ENCODE assay signal across 19 cellular contexts in genomic region chr2:173240083-173240482, GRCh38.
DNase-seq lines count a peak whose midpoint lies in the region; ATAC-seq, FAIRE-seq and TF ChIP-seq lines count a peak whose summit lies in the region.
"Had no signal": no experiment of that assay in that cellular context is flagged by ENCODE, and none has a peak within 500 bp of the region (broad histone marks: within the 10 kb centered on the region; RNA-seq: fewer than 3 reads in every experiment).

No MANE protein-coding gene starts in this region.

- POLR2A ChIA-PET in GM12878 (lab: Charles Lee): no interaction called here

- no peak for TF ChIP-seq CTCF in GM12878 (IDR thresholded peaks at IDR 0.05 in 2 of 3, conservative IDR thresholded peaks at IDR 0.05 in 1 of 3; ENCODE audit: control insufficient read depth in 2 of 3, extremely low read depth in 1 of 3, insufficient read depth in 1 of 3, low read depth in 3 of 3, low read length in 3 of 3)
- no peak for TF ChIP-seq CTCF in gastrocnemius medialis (IDR thresholded peaks at IDR 0.05 in 4 of 5, conservative IDR thresholded peaks at IDR 0.05 in 1 of 5)

- SMC1A ChIA-PET in GM12878 (lab: Charles Lee; ENCODE audit: uncharacterized antibody, unreplicated experiment): interaction anchor here (0.6 kb wide), 1 partner anchor 38 kb away, joined by 3 read pairs; no protein-coding TSS in a partner anchor

- H3K36me3 ChIP-seq in GM12878 (ENCODE audit: control insufficient read depth in 2 of 2, insufficient read depth in 2 of 2, low read length in 1 of 2): no peaks in the 10 kb centered on the region
- peaks cover 0 to 15% of the 10 kb centered on the region in 2 donors for H3K36me3 ChIP-seq in gastrocnemius medialis

- H3K9ac ChIP-seq in GM12878 (ENCODE audit: control insufficient read depth, insufficient read depth, low read length): no peak overlapping the region

- no peak overlapping the region for H2AFZ ChIP-seq in GM12878 (ENCODE audit: control insufficient read depth, low read depth, low read length)

- intact Hi-C loops in GM12878 (cut with micrococcal nuclease; ENCODE audit: unreplicated experiment): loop anchor here (5.0 kb wide), 1 partner anchor 117 kb away; no protein-coding TSS in a partner anchor
- intact Hi-C loops in gastrocnemius medialis (cut with DNase I; ENCODE audit: low total_unique reads): no loop called here

- peaks cover 9% of the 10 kb centered on the region for H3K27me3 Mint-ChIP-seq in activated T-cell treated with anti-CD3 and anti-CD28 coated beads, Interleukin-2, amount 50 U/mL, for 72 hours (ENCODE audit: low read depth)
- no peaks in the 10 kb centered on the region for H3K27me3 Mint-ChIP-seq in activated naive CD8-positive, alpha-beta T cell treated with anti-CD3 and anti-CD28 coated beads, Interleukin-2, amount 50 U/mL, for 24 hours

- peak overlapping the region; percentile 39 for H3K4me2 ChIP-seq in GM12878 (ENCODE audit: control insufficient read depth, insufficient read depth)

- no peak for FAIRE-seq in GM12878 (lab: Jason Lieb, UNC)
- FAIRE-seq: A204.1, urothelium cell line had no signal

- RAD21 ChIA-PET in GM12878 (lab: Charles Lee; ENCODE audit: unreplicated experiment): no interaction called here

- ATAC-seq in activated T-cell treated with anti-CD3 and anti-CD28 coated beads, Interleukin-2, amount 50 U/mL, for 72 hours (replicated peaks in 1 of 2): peak; percentile 27 to 32
- peak; percentile 15 for ATAC-seq in GM21717 (IDR thresholded peaks at IDR 0.05; ENCODE audit: unreplicated experiment)
- peak; percentile 16 for ATAC-seq in HG03039 (IDR thresholded peaks at IDR 0.05; ENCODE audit: unreplicated experiment)
- ATAC-seq in GM12878: peak; percentile 54
- ATAC-seq in gastrocnemius medialis: no peak
- ATAC-seq in activated naive CD8-positive, alpha-beta T cell treated with anti-CD3 and anti-CD28 coated beads, Interleukin-2, amount 50 U/mL, for 24 hours: no peak

- no peak for DNase-seq in activated T-cell treated with anti-CD3 and anti-CD28 coated beads, Interleukin-2, amount 50 U/mL, for 72 hours
- DNase-seq in activated T-cell treated with anti-CD3 and anti-CD28 coated beads, Interleukin-2, amount 50 U/mL, for 1 hour: no peak
- DNase-seq in GM12878 (ENCODE audit: low read depth, low spot score) (no peak), gastrocnemius medialis (no peak), H4 (ENCODE audit: low spot score) (no peak)
- DNase-seq in activated naive CD8-positive, alpha-beta T cell treated with anti-CD3 and anti-CD28 coated beads, Interleukin-2, amount 50 U/mL, for 24 hours: no peak
- DNase-seq: activated CD4-positive, CD25-positive, alpha-beta regulatory T cell; activated gamma-delta T cell; anterior cingulate cortex; GOT3; NCI-H1436 treated with DMSO at 0.1 percent for 48 hours; NCI-H446; nucleus accumbens; SHP77 treated with DMSO at 0.1 percent for 48 hours had no signal

- no peaks in the 10 kb centered on the region for H4K20me1 ChIP-seq in GM12878 (ENCODE audit: control insufficient read depth, insufficient read depth)

- no peak overlapping the region for H3K4me3 Mint-ChIP-seq in activated T-cell treated with anti-CD3 and anti-CD28 coated beads, Interleukin-2, amount 50 U/mL, for 72 hours
- no peak overlapping the region for H3K4me3 Mint-ChIP-seq in activated naive CD8-positive, alpha-beta T cell treated with anti-CD3 and anti-CD28 coated beads, Interleukin-2, amount 50 U/mL, for 24 hours

- H3K27me3 ChIP-seq in GM12878 (replicated peaks in 1 of 2; ENCODE audit: control insufficient read depth in 2 of 2, insufficient read depth in 2 of 2, low read length in 1 of 2) (no peaks in the 10 kb centered on the region), gastrocnemius medialis (no peaks in the 10 kb centered on the region)

- H3K36me3 Mint-ChIP-seq in activated T-cell treated with anti-CD3 and anti-CD28 coated beads, Interleukin-2, amount 50 U/mL, for 72 hours (ENCODE audit: insufficient read depth in 2 of 2): no peaks in the 10 kb centered on the region
- no peaks in the 10 kb centered on the region for H3K36me3 Mint-ChIP-seq in activated naive CD8-positive, alpha-beta T cell treated with anti-CD3 and anti-CD28 coated beads, Interleukin-2, amount 50 U/mL, for 24 hours (ENCODE audit: low read depth)

- H3K4me3 ChIP-seq in GM12878: no peak overlapping the region
- H3K4me3 ChIP-seq in gastrocnemius medialis: no peak overlapping the region

- peaks cover 9% of the 10 kb centered on the region for H3K4me1 ChIP-seq in GM12878 (ENCODE audit: control insufficient read depth, insufficient read depth, low read length)
- H3K4me1 ChIP-seq in gastrocnemius medialis: no peaks in the 10 kb centered on the region

- peak overlapping the region; percentile 41; the same call in 1 of the 2 replicates for H3K27ac ChIP-seq in GM12878 (ENCODE audit: control insufficient read depth, insufficient read depth)
- no peak overlapping the region for H3K27ac ChIP-seq in gastrocnemius medialis
- H3K27ac ChIP-seq: C4-2B had no signal

- WGBS in GM12878 (ENCODE audit: insufficient coverage, insufficient replicate concordance, low lambda C conversion rate, missing lambda C conversion rate): 15% methylated on average over 2 of the region's 2 CpGs

- no peak for TF ChIP-seq POLR2A in GM12878 (IDR thresholded peaks at IDR 0.05; ENCODE audit: low read depth, low read length)
- no peak for TF ChIP-seq POLR2A in gastrocnemius medialis (IDR thresholded peaks at IDR 0.05)

- CTCF ChIA-PET in GM12878 (lab: Yijun Ruan, JAX): interaction anchor here (1.2 kb wide), 2 partner anchors 10 to 213 kb away, joined by 3 to 4 read pairs; no protein-coding TSS in a partner anchor

- TF ChIP-seq RAD21 in GM12878 (IDR thresholded peaks at IDR 0.05; ENCODE audit: insufficient read depth, low read depth, low read length): no peak

- in situ Hi-C loops in GM12878 (cut with MboI): no loop called here
- in situ Hi-C loops in gastrocnemius medialis (cut with MboI; ENCODE audit: low sequenced_read_pairs in 4 of 4): no loop called here

- no peak for TF ChIP-seq EP300 in GM12878 (IDR thresholded peaks at IDR 0.05; ENCODE audit: borderline replicate concordance in 1 of 2, control insufficient read depth in 1 of 2, low read depth in 2 of 2, low read length in 2 of 2)

- no peaks in the 10 kb centered on the region for H3K9me3 ChIP-seq in GM12878 (replicated peaks; ENCODE audit: control insufficient read depth, insufficient read depth, low read length)
- no peaks in the 10 kb centered on the region for H3K9me3 ChIP-seq in gastrocnemius medialis

- no peaks in the 10 kb centered on the region for H3K9me3 Mint-ChIP-seq in activated T-cell treated with anti-CD3 and anti-CD28 coated beads, Interleukin-2, amount 50 U/mL, for 72 hours
- H3K9me3 Mint-ChIP-seq in activated naive CD8-positive, alpha-beta T cell treated with anti-CD3 and anti-CD28 coated beads, Interleukin-2, amount 50 U/mL, for 24 hours: no peaks in the 10 kb centered on the region

- no peak overlapping the region for H3K27ac Mint-ChIP-seq in activated T-cell treated with anti-CD3 and anti-CD28 coated beads, Interleukin-2, amount 50 U/mL, for 72 hours
- H3K27ac Mint-ChIP-seq in activated naive CD8-positive, alpha-beta T cell treated with anti-CD3 and anti-CD28 coated beads, Interleukin-2, amount 50 U/mL, for 24 hours: no peak overlapping the region

- no peaks in the 10 kb centered on the region for H3K79me2 ChIP-seq in GM12878 (ENCODE audit: control insufficient read depth, insufficient read depth, low read length)

- BruUV-seq in GM12878 (replicated peaks; lab: Mats Ljungman, UMichigan): no TSS peak

- peaks cover 16% of the 10 kb centered on the region for H3K4me1 Mint-ChIP-seq in activated T-cell treated with anti-CD3 and anti-CD28 coated beads, Interleukin-2, amount 50 U/mL, for 72 hours (ENCODE audit: low read depth)
- peaks cover 3% of the 10 kb centered on the region for H3K4me1 Mint-ChIP-seq in activated naive CD8-positive, alpha-beta T cell treated with anti-CD3 and anti-CD28 coated beads, Interleukin-2, amount 50 U/mL, for 24 hours

TF ChIP-seq in GM12878, 131 proteins besides CTCF, POLR2A, EP300 and RAD21 (continues in another document):
- TF ChIP-seq USF2 (IDR thresholded peaks at IDR 0.05; ENCODE audit: borderline replicate concordance, low read depth, low read length): no peak
- no peak for TF ChIP-seq ZNF592 (IDR thresholded peaks at IDR 0.05)
- TF ChIP-seq TCF12 (IDR thresholded peaks at IDR 0.05; ENCODE audit: low read depth, low read length): no peak
- no peak for TF ChIP-seq ETV6 (conservative IDR thresholded peaks at IDR 0.05 in 1 of 2, IDR thresholded peaks at IDR 0.05 in 1 of 2; ENCODE audit: borderline replicate concordance in 1 of 2, low read depth in 1 of 2)

Comparison
In these comparisons a context has a peak if more than half of its experiments do, and no peak if none do; other contexts are left out.
1. ATAC-seq: peak in activated T-cell treated with anti-CD3 and anti-CD28 coated beads, Interleukin-2, amount 50 U/mL, for 72 hours (2 of 2), GM21717 (single experiment), HG03039 (single experiment) and GM12878 (single experiment); none in gastrocnemius medialis (0 of 2) and activated naive CD8-positive, alpha-beta T cell treated with anti-CD3 and anti-CD28 coated beads, Interleukin-2, amount 50 U/mL, for 24 hours (single experiment).